Comparison of ENCODE assay signal across 8 cellular contexts in the genomic region with DNA sequence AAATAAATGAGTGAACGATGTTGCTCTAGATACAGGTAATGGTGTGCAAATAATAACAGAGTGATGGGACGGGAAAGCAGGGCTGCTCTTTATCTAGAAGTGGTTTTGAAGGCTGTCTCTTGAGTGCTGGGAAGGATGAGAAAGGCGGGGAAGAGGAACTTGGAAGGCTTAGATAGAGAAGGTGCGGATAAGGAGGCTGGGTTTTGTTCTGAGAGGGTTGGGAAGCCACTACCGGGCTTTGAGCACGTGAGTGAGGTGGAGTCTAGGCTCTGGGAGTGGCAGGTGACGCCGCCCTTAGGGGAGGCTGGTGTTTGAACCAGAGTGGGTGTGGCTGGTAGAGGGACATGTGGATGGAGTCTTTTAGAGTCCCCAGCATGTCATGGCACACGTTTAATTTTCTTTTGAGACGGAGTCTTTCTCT. TPM values are rescaled to one million over a fixed set of nuclear protein-coding genes. Genes with fewer than 3 reads are reported as not detected.
DNase-seq lines count a peak whose midpoint lies in the region; ATAC-seq, FAIRE-seq and TF ChIP-seq lines count a peak whose summit lies in the region.

No MANE protein-coding gene starts in this region.

- TF ChIP-seq CTCF in choroid plexus epithelial cell (conservative IDR thresholded peaks at IDR 0.05; ENCODE audit: low read depth, low read length) (no peak), lower lobe of right lung (IDR thresholded peaks at IDR 0.05) (no peak)

- intact Hi-C loops in lower lobe of right lung (cut with DNase I), result no loop called here

- H3K4me3 ChIP-seq in choroid plexus epithelial cell (ENCODE audit: low read depth, low read length) (peak overlapping the region; percentile 97), lower lobe of right lung (peak overlapping the region; percentile 73)

- H3K27ac ChIP-seq in lower lobe of right lung, result peak overlapping the region; percentile 97

- H3K9me3 ChIP-seq in lower lobe of right lung, result no peaks in the 10 kb centered on the region

- peak; percentile 75 for DNase-seq in NCI-H510A treated with DMSO at 0.1 percent for 48 hours (lab: John Stamatoyannopoulos, UW)
- DNase-seq in activated CD4-positive, alpha-beta T cell treated with anti-CD3 and anti-CD28 coated beads for 1 hour, result peak; percentile 39
- DNase-seq in choroid plexus epithelial cell (ENCODE audit: low read depth), result peak; percentile 76
- DNase-seq in lower lobe of right lung, result peak; percentile 70
- peak; percentile 42 to 77 (median 57) for DNase-seq in stimulated activated CD4-positive, alpha-beta T cell treated with anti-CD3 and anti-CD28 coated beads, TNF-alpha, amount 100 ng/mL, for 24 hours (ENCODE audit: low read depth in 3 of 3)

- peaks cover 19% of the 10 kb centered on the region for H3K36me3 ChIP-seq in lower lobe of right lung

- ATAC-seq in HG03095 (IDR thresholded peaks at IDR 0.05; ENCODE audit: unreplicated experiment), result peak; percentile 38
- ATAC-seq in lower lobe of right lung, result peak; percentile 72 to 75
- no peak for ATAC-seq in HG03097 (IDR thresholded peaks at IDR 0.05; ENCODE audit: low FRiP score, unreplicated experiment)

- FAIRE-seq in G401.6 (lab: Jason Lieb, UNC), result peak; percentile 91

- H3K4me1 ChIP-seq in lower lobe of right lung, result peaks cover 27% of the 10 kb centered on the region

- H3K27me3 ChIP-seq in lower lobe of right lung (ENCODE audit: low read depth), result no peaks in the 10 kb centered on the region

RNA-seq across cellular contexts. Expression of a gene that starts 0.8 kb away (rescaled TPM):
- 20.2 TPM for total RNA-seq in lower lobe of right lung

RNA-seq across cellular contexts. Expression of a gene that starts 0.9 kb away (rescaled TPM):
- 72.6 TPM for total RNA-seq in lower lobe of right lung

RNA-seq across cellular contexts. Expression of a gene that starts 29.6 kb away (rescaled TPM):
- 16.3 TPM for total RNA-seq in lower lobe of right lung
